In the genomic region with DNA sequence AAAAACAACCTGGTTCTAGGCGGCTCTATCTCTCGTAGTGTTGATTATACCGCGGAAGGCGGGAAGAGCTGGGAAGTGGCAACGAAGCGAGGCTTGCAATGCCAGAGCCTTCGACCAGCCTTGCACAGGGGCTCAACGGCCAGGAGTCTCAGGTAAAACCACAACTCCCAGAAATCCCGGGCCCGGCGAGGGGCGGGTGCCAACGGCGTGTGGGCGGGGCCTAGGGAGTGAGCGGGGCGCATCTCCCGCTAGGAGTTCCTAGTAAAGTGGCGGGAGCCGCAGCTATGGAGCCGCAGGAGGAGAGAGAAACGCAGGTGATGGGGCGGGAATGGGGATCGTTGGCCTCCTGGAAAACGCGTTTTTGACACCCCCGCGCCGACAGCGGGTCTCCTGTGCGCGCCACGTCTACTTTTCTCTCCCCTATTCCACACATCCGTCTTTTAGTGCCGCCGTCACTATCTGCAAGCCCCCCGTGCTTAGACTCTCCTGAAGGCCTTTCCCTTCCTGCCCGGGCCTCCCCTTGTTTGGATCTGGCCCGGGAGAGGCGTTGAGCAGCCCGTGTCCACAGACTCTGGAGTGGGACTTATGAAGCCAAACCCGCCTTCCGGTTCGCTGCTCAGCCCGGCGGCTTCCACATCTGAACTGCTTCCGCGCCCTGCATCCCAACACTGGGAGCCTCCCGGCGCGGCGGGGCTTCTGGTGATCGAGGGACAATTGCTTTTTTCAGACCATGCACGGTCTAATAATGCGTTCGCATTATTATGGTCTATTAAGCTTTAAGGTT, we compare ENCODE assay signal across 8 cellular contexts. TPM values are rescaled to one million over a fixed set of nuclear protein-coding genes. Genes with fewer than 3 reads are reported as not detected.
DNase-seq lines count a peak whose midpoint lies in the region; ATAC-seq and TF ChIP-seq lines count a peak whose summit lies in the region.

HAUS1 (plus strand) TSS at position 258 of the 784 bp plus-strand sequence; CDS start at position 285, 27 bp downstream.

- ATAC-seq in GM19351 (IDR thresholded peaks at IDR 0.05; ENCODE audit: unreplicated experiment) (peak; percentile 91), HG03521 (IDR thresholded peaks at IDR 0.05; ENCODE audit: unreplicated experiment) (peak; percentile 86), left lung (peak; percentile 99)

- TF ChIP-seq CTCF in left lung (IDR thresholded peaks at IDR 0.05): no peak

- H3K4me1 ChIP-seq in left lung: peaks cover 0 to 13% of the 10 kb centered on the region in 2 donors

- H3K36me3 ChIP-seq in left lung: peaks cover 0 to 9% of the 10 kb centered on the region in 2 donors

- no peaks in the 10 kb centered on the region for H3K27me3 ChIP-seq in left lung

- DNase-seq in C1 segment of cervical spinal cord (lab: John Stamatoyannopoulos, UW): peak; percentile 37 to 92 (median 80)
- peak; percentile 91 for DNase-seq in NCI-H748 treated with DMSO at 0.1 percent for 48 hours (lab: John Stamatoyannopoulos, UW)
- DNase-seq in activated CD4-positive, alpha-beta T cell treated with anti-CD3 and anti-CD28 coated beads, Interleukin-2, amount 50 U/mL, for 4 hours: peak; percentile 75 to 79
- DNase-seq in dermis blood vessel endothelial cell: peak; percentile 86
- DNase-seq in left lung: peak; percentile 92 to 98
- DNase-seq in stimulated activated CD4-positive, alpha-beta T cell treated with anti-CD3 and anti-CD28 coated beads, Interleukin-2, amount 100 ng/mL, for 4 hours (ENCODE audit: low read depth): peak; percentile 76

- no peaks in the 10 kb centered on the region for H3K9me3 ChIP-seq in left lung

- intact Hi-C loops in left lung (cut with DNase I): no loop called here

- H3K4me3 ChIP-seq in left lung: peak within 1 kb of the TSS; percentile 91 to 92

- peak within 1 kb of the TSS; percentile 82 to 83 for H3K27ac ChIP-seq in left lung

RNA-seq across cellular contexts. Expression of gene HAUS1, which starts in this region (rescaled TPM):
- total RNA-seq in dermis blood vessel endothelial cell: 87.6 and 102 TPM in 2 replicates
- 10 to 100 TPM; 19.0 to 26.5 TPM for total RNA-seq in left lung

Comparison
In these comparisons a context has a peak if more than half of its experiments do, and no peak if none do; other contexts are left out.
1. Peak in every context shown above with its lines: DNase-seq, ATAC-seq, H3K4me3 ChIP-seq and H3K27ac ChIP-seq.